Comparison of ENCODE assay signal across 11 cellular contexts in genomic region chr7:143363011-143363937, GRCh38. TPM values are rescaled to one million over a fixed set of nuclear protein-coding genes. Genes with fewer than 3 reads are reported as not detected.
DNase-seq lines count a peak whose midpoint lies in the region; ATAC-seq, FAIRE-seq and TF ChIP-seq lines count a peak whose summit lies in the region.
"Had no signal": no experiment of that assay in that cellular context is flagged by ENCODE, and none has a peak within 500 bp of the region (broad histone marks: within the 10 kb centered on the region; RNA-seq: fewer than 3 reads in every experiment).

No MANE protein-coding gene starts in this region.

- no peaks in the 10 kb centered on the region for H3K36me3 Mint-ChIP-seq in activated naive CD4-positive, alpha-beta T cell treated with anti-CD3 and anti-CD28 coated beads, Interleukin-2, amount 50 U/mL, for 24 hours
- peaks cover 5% of the 10 kb centered on the region for H3K36me3 Mint-ChIP-seq in type B pancreatic cell
- H3K36me3 Mint-ChIP-seq: stimulated activated memory B cell treated with anti-CD40 and anti-IgM and Interleukin-4, amounts not matched to agents 10 μg/mL and 1 μg/mL and 100 μg/mL, for 72 hours had no signal

- H3K9me3 Mint-ChIP-seq in activated naive CD4-positive, alpha-beta T cell treated with anti-CD3 and anti-CD28 coated beads, Interleukin-2, amount 50 U/mL, for 24 hours: no peaks in the 10 kb centered on the region
- H3K9me3 Mint-ChIP-seq in type B pancreatic cell: no peaks in the 10 kb centered on the region
- H3K9me3 Mint-ChIP-seq: stimulated activated memory B cell treated with anti-CD40 and anti-IgM and Interleukin-4, amounts not matched to agents 10 μg/mL and 1 μg/mL and 100 μg/mL, for 72 hours had no signal

- H3K4me3 ChIP-seq in GM12878: no peak overlapping the region

- TF ChIP-seq EP300 in GM12878 (IDR thresholded peaks at IDR 0.05; ENCODE audit: borderline replicate concordance in 1 of 2, control insufficient read depth in 1 of 2, low read depth in 2 of 2, low read length in 2 of 2): no peak

- H3K27ac Mint-ChIP-seq in activated naive CD4-positive, alpha-beta T cell treated with anti-CD3 and anti-CD28 coated beads, Interleukin-2, amount 50 U/mL, for 24 hours: peak overlapping the region; percentile 66
- no peak overlapping the region for H3K27ac Mint-ChIP-seq in type B pancreatic cell
- H3K27ac Mint-ChIP-seq: stimulated activated memory B cell treated with anti-CD40 and anti-IgM and Interleukin-4, amounts not matched to agents 10 μg/mL and 1 μg/mL and 100 μg/mL, for 72 hours had no signal

- H3K36me3 ChIP-seq in GM12878 (ENCODE audit: control insufficient read depth in 2 of 2, insufficient read depth in 2 of 2, low read length in 1 of 2): no peaks in the 10 kb centered on the region

- H3K27me3 ChIP-seq in GM12878 (replicated peaks in 1 of 2; ENCODE audit: control insufficient read depth in 2 of 2, insufficient read depth in 2 of 2, low read length in 1 of 2): peaks cover 10 to 22% of the 10 kb centered on the region in 2 experiments

- H3K9ac ChIP-seq in GM12878 (ENCODE audit: control insufficient read depth, insufficient read depth, low read length): no peak overlapping the region

- no peak overlapping the region for H3K4me2 ChIP-seq in GM12878 (ENCODE audit: control insufficient read depth, insufficient read depth)

- POLR2A ChIA-PET in GM12878 (lab: Charles Lee): no interaction called here

- H2AFZ ChIP-seq in GM12878 (ENCODE audit: control insufficient read depth, low read depth, low read length): no peak overlapping the region

- TF ChIP-seq RAD21 in GM12878 (IDR thresholded peaks at IDR 0.05; ENCODE audit: insufficient read depth, low read depth, low read length): no peak

- H3K79me2 ChIP-seq in GM12878 (ENCODE audit: control insufficient read depth, insufficient read depth, low read length): no peaks in the 10 kb centered on the region

- no peaks in the 10 kb centered on the region; the same call in 1 of the 2 replicates for H4K20me1 ChIP-seq in GM12878 (ENCODE audit: control insufficient read depth, insufficient read depth)

- in situ Hi-C loops in GM12878 (cut with MboI): no loop called here
- in situ Hi-C loops in KBM-7 (cut with MboI; ENCODE audit: low pct_unique_long_range_greater_than_20kb, low sequenced_read_pairs): no loop called here

- H3K4me1 ChIP-seq in GM12878 (ENCODE audit: control insufficient read depth, insufficient read depth, low read length): no peaks in the 10 kb centered on the region

- TF ChIP-seq POLR2A in GM12878 (IDR thresholded peaks at IDR 0.05; ENCODE audit: low read depth, low read length): no peak

- TF ChIP-seq CTCF in GM12878 (IDR thresholded peaks at IDR 0.05 in 2 of 3, conservative IDR thresholded peaks at IDR 0.05 in 1 of 3; ENCODE audit: control insufficient read depth in 2 of 3, extremely low read depth in 1 of 3, insufficient read depth in 1 of 3, low read depth in 3 of 3, low read length in 3 of 3) (no peak), type B pancreatic cell (conservative IDR thresholded peaks at IDR 0.05) (no peak)

- RAD21 ChIA-PET in GM12878 (lab: Charles Lee; ENCODE audit: unreplicated experiment): no interaction called here

- CTCF ChIA-PET in GM12878 (lab: Yijun Ruan, JAX): interaction anchor here (1.0 kb wide), 1 partner anchor 17 kb away, joined by 5 read pairs; no protein-coding TSS in a partner anchor

- 30% methylated on average over 19 of the region's 20 CpGs for WGBS in GM12878 (ENCODE audit: insufficient coverage, insufficient replicate concordance, low lambda C conversion rate, missing lambda C conversion rate)

- no peak for ATAC-seq in GM12878

- H3K4me3 Mint-ChIP-seq in activated naive CD4-positive, alpha-beta T cell treated with anti-CD3 and anti-CD28 coated beads, Interleukin-2, amount 50 U/mL, for 24 hours: peak overlapping the region; percentile 58
- H3K4me3 Mint-ChIP-seq in type B pancreatic cell: peak overlapping the region; percentile 75

- no peak for FAIRE-seq in GM12878 (lab: Jason Lieb, UNC)
- FAIRE-seq: colon had no signal

- no peaks in the 10 kb centered on the region; the same call in 2 of the 3 replicates for H3K9me3 ChIP-seq in GM12878 (replicated peaks; ENCODE audit: control insufficient read depth, insufficient read depth, low read length)

- intact Hi-C loops in GM12878 (cut with micrococcal nuclease; ENCODE audit: unreplicated experiment): no loop called here

- H3K27me3 Mint-ChIP-seq in activated naive CD4-positive, alpha-beta T cell treated with anti-CD3 and anti-CD28 coated beads, Interleukin-2, amount 50 U/mL, for 24 hours: peaks cover 21% of the 10 kb centered on the region
- H3K27me3 Mint-ChIP-seq in type B pancreatic cell: peaks cover 77% of the 10 kb centered on the region

- DNase-seq in activated naive CD4-positive, alpha-beta T cell (lab: John Stamatoyannopoulos, UW): no peak
- DNase-seq in GM12878 (ENCODE audit: low read depth, low spot score) (no peak), mesenteric fat pad (ENCODE audit: low spot score) (peak; percentile 60), type B pancreatic cell (ENCODE audit: extremely low spot score, unreplicated experiment) (no peak), mucosa of gallbladder (ENCODE audit: low spot score) (no peak), KBM-7 (no peak), RKO (ENCODE audit: low spot score) (no peak)

- BruUV-seq in GM12878 (replicated peaks; lab: Mats Ljungman, UMichigan): no TSS peak

- H3K4me1 Mint-ChIP-seq in activated naive CD4-positive, alpha-beta T cell treated with anti-CD3 and anti-CD28 coated beads, Interleukin-2, amount 50 U/mL, for 24 hours: peaks cover 9% of the 10 kb centered on the region
- H3K4me1 Mint-ChIP-seq in type B pancreatic cell (ENCODE audit: unreplicated experiment): peaks cover 4% of the 10 kb centered on the region

- SMC1A ChIA-PET in GM12878 (lab: Charles Lee; ENCODE audit: uncharacterized antibody, unreplicated experiment): interaction anchor here (1.0 kb wide), 1 partner anchor 9 kb away, joined by 3 read pairs; no protein-coding TSS in a partner anchor

- H3K27ac ChIP-seq in GM12878 (ENCODE audit: control insufficient read depth, insufficient read depth): no peak overlapping the region

RNA-seq across cellular contexts. Expression of gene FAM131B, which starts 0.8 kb away (rescaled TPM):
- total RNA-seq in GM12878 (2013; cell fraction: nucleolus; rRNA removed): not detected in 2 replicates
- total RNA-seq in GM12878 (2014; rRNA removed): not detected in 2 replicates
- total RNA-seq in GM12878 (2014; rRNA removed; fragmentation: Illumina TruSeq; extraction: Trizol): not detected in 2 replicates
- total RNA-seq in GM12878 (2021): 0.05 and 0.13 TPM in 2 replicates
- not detected for polyA plus RNA-seq in GM12878 (2011; ENCODE audit: low read depth)
- 0.03 TPM in 1 of 2 replicates, not detected in the other for polyA plus RNA-seq in GM12878 (2011; rRNA removed)
- polyA plus RNA-seq in GM12878 (2011; cell fraction: cytosol; rRNA removed): 0.03 TPM in 2 replicates
- polyA plus RNA-seq in GM12878 (2011; cell fraction: nucleus; rRNA removed): 0.03 and 0.04 TPM in 2 replicates
- not detected in 2 replicates for polyA plus RNA-seq in GM12878 (2012)
- not detected in 2 replicates for polyA plus RNA-seq in GM12878 (2014; fragmentation: Illumina TruSeq; extraction: Trizol)
- not detected for polyA plus RNA-seq in GM12878 (2014; fragmentation: Nextera tagmentation; extraction: Ambion mirVana)
- not detected in 2 replicates for polyA plus RNA-seq in GM12878 (2014; rRNA removed)
- not detected for polyA plus RNA-seq in GM12878 (2016; fragmentation: Nextera tagmentation; extraction: Ambion mirVana)
- polyA minus RNA-seq in GM12878 (2011; rRNA and poly(A)+ RNA removed): 0.05 and 0.15 TPM in 2 replicates
- not detected in 2 replicates for polyA minus RNA-seq in GM12878 (2011; cell fraction: cytosol; rRNA and poly(A)+ RNA removed)
- 0.10 TPM in 1 of 2 replicates, not detected in the other for polyA minus RNA-seq in GM12878 (2011; cell fraction: nucleus; rRNA and poly(A)+ RNA removed)
- 1.8 TPM for total RNA-seq in mesenteric fat pad
- total RNA-seq in type B pancreatic cell (ENCODE audit: low replicate concordance): 2.1 and 6.5 TPM in 2 replicates
- total RNA-seq in mucosa of gallbladder: 6.6 TPM

RNA-seq across cellular contexts. Expression of gene ZYX, which starts 17.9 kb away (rescaled TPM):
- total RNA-seq in GM12878 (2013; cell fraction: nucleolus; rRNA removed): 12.6 and 17.0 TPM in 2 replicates
- 16.5 and 23.2 TPM in 2 replicates for total RNA-seq in GM12878 (2014; rRNA removed)
- total RNA-seq in GM12878 (2014; rRNA removed; fragmentation: Illumina TruSeq; extraction: Trizol): 11.8 and 16.6 TPM in 2 replicates
- total RNA-seq in GM12878 (2021): 90.5 and 100 TPM in 2 replicates
- polyA plus RNA-seq in GM12878 (2011; ENCODE audit: low read depth): 32.5 TPM
- polyA plus RNA-seq in GM12878 (2011; rRNA removed): 2.4 and 4.5 TPM in 2 replicates
- polyA plus RNA-seq in GM12878 (2011; cell fraction: cytosol; rRNA removed): 9.0 and 12.3 TPM in 2 replicates
- polyA plus RNA-seq in GM12878 (2011; cell fraction: nucleus; rRNA removed): 41.0 and 61.8 TPM in 2 replicates
- polyA plus RNA-seq in GM12878 (2012): 61.2 and 77.5 TPM in 2 replicates
- 28.2 and 44.0 TPM in 2 replicates for polyA plus RNA-seq in GM12878 (2014; fragmentation: Illumina TruSeq; extraction: Trizol)
- polyA plus RNA-seq in GM12878 (2014; fragmentation: Nextera tagmentation; extraction: Ambion mirVana): 1 to 10 TPM; 2.1 to 4.0 TPM
- 32.0 and 47.3 TPM in 2 replicates for polyA plus RNA-seq in GM12878 (2014; rRNA removed)
- polyA plus RNA-seq in GM12878 (2016; fragmentation: Nextera tagmentation; extraction: Ambion mirVana): 10 to 100 TPM; 66.5 to 82.3 TPM
- 9.9 and 16.7 TPM in 2 replicates for polyA minus RNA-seq in GM12878 (2011; rRNA and poly(A)+ RNA removed)
- 23.9 and 26.0 TPM in 2 replicates for polyA minus RNA-seq in GM12878 (2011; cell fraction: cytosol; rRNA and poly(A)+ RNA removed)
- polyA minus RNA-seq in GM12878 (2011; cell fraction: nucleus; rRNA and poly(A)+ RNA removed): 24.9 and 40.2 TPM in 2 replicates
- 271 TPM for total RNA-seq in mesenteric fat pad
- 73.2 and 107 TPM in 2 replicates for total RNA-seq in type B pancreatic cell (ENCODE audit: low replicate concordance)
- total RNA-seq in mucosa of gallbladder: 276 TPM

RNA-seq across cellular contexts. Expression of gene EPHA1, which starts 45.4 kb away (rescaled TPM):
- total RNA-seq in GM12878 (2013; cell fraction: nucleolus; rRNA removed): not detected in 2 replicates
- total RNA-seq in GM12878 (2014; rRNA removed): not detected in 2 replicates
- not detected in 2 replicates for total RNA-seq in GM12878 (2014; rRNA removed; fragmentation: Illumina TruSeq; extraction: Trizol)
- 0.21 and 0.29 TPM in 2 replicates for total RNA-seq in GM12878 (2021)
- polyA plus RNA-seq in GM12878 (2011; ENCODE audit: low read depth): not detected
- polyA plus RNA-seq in GM12878 (2011; rRNA removed): 0.11 and 0.13 TPM in 2 replicates
- polyA plus RNA-seq in GM12878 (2011; cell fraction: cytosol; rRNA removed): 0.03 and 0.04 TPM in 2 replicates
- 0.21 and 0.32 TPM in 2 replicates for polyA plus RNA-seq in GM12878 (2011; cell fraction: nucleus; rRNA removed)
- 0.69 and 1.2 TPM in 2 replicates for polyA plus RNA-seq in GM12878 (2012)
- not detected in 2 replicates for polyA plus RNA-seq in GM12878 (2014; fragmentation: Illumina TruSeq; extraction: Trizol)
- not detected for polyA plus RNA-seq in GM12878 (2014; fragmentation: Nextera tagmentation; extraction: Ambion mirVana)
- not detected in 2 replicates for polyA plus RNA-seq in GM12878 (2014; rRNA removed)
- polyA plus RNA-seq in GM12878 (2016; fragmentation: Nextera tagmentation; extraction: Ambion mirVana): under 1 TPM; 0.28 to 0.35 TPM
- 0.37 TPM in 1 of 2 replicates, not detected in the other for polyA minus RNA-seq in GM12878 (2011; rRNA and poly(A)+ RNA removed)
- not detected in 2 replicates for polyA minus RNA-seq in GM12878 (2011; cell fraction: cytosol; rRNA and poly(A)+ RNA removed)
- polyA minus RNA-seq in GM12878 (2011; cell fraction: nucleus; rRNA and poly(A)+ RNA removed): not detected in 2 replicates
- 0.22 TPM for total RNA-seq in mesenteric fat pad
- 18.0 and 40.1 TPM in 2 replicates for total RNA-seq in type B pancreatic cell (ENCODE audit: low replicate concordance)
- 38.0 TPM for total RNA-seq in mucosa of gallbladder

RNA-seq across cellular contexts. Expression of gene CLCN1, which starts 47.4 kb away (rescaled TPM):
- not detected in 2 replicates for total RNA-seq in GM12878 (2013; cell fraction: nucleolus; rRNA removed)
- total RNA-seq in GM12878 (2014; rRNA removed) (not detected in 2 replicates), GM12878 (2014; rRNA removed; fragmentation: Illumina TruSeq; extraction: Trizol) (not detected in 2 replicates), GM12878 (2021) (not detected in 2 replicates), mesenteric fat pad (0.22 TPM), type B pancreatic cell (ENCODE audit: low replicate concordance) (0.12 and 0.22 TPM in 2 replicates), mucosa of gallbladder (1.2 TPM)
- not detected for polyA plus RNA-seq in GM12878 (2011; ENCODE audit: low read depth)
- polyA plus RNA-seq in GM12878 (2011; rRNA removed) (not detected in 2 replicates), GM12878 (2014; fragmentation: Illumina TruSeq; extraction: Trizol) (not detected in 2 replicates), GM12878 (2014; fragmentation: Nextera tagmentation; extraction: Ambion mirVana) (not detected), GM12878 (2014; rRNA removed) (0.04 TPM in 1 of 2 replicates, not detected in the other), GM12878 (2016; fragmentation: Nextera tagmentation; extraction: Ambion mirVana) (under 1 TPM in 1 of 2 experiments, not detected in 1; 0.30 TPM)
- not detected in 2 replicates for polyA plus RNA-seq in GM12878 (2011; cell fraction: cytosol; rRNA removed)
- polyA plus RNA-seq in GM12878 (2011; cell fraction: nucleus; rRNA removed): not detected in 2 replicates
- polyA plus RNA-seq in GM12878 (2012): not detected in 2 replicates
- polyA minus RNA-seq in GM12878 (2011; rRNA and poly(A)+ RNA removed): not detected in 2 replicates
- polyA minus RNA-seq in GM12878 (2011; cell fraction: cytosol; rRNA and poly(A)+ RNA removed): not detected in 2 replicates
- not detected in 2 replicates for polyA minus RNA-seq in GM12878 (2011; cell fraction: nucleus; rRNA and poly(A)+ RNA removed)
- total RNA-seq: M059J had no signal

Comparison
In these comparisons a context has a peak if more than half of its experiments do, and no peak if none do; other contexts are left out.
1. RNA of gene EPHA1, which starts 45.4 kb away (total RNA-seq): 38.0 TPM in mucosa of gallbladder (single experiment) and 18.0 to 40.1 TPM in type B pancreatic cell; 0.22 TPM in mesenteric fat pad (single experiment) and 0.21 to 0.29 TPM in GM12878; every median in the first group is over 10 times any median in the second.